In genomic region chr3:10311710-10312109, GRCh38 we compare ENCODE assay signal across 14 cellular contexts.
"Had no signal": no experiment of that assay in that cellular context is flagged by ENCODE, and none has a peak within 500 bp of the region (broad histone marks: within the 10 kb centered on the region; RNA-seq: fewer than 3 reads in every experiment).

No MANE protein-coding gene starts in this region.

- H3K4me3 Mint-ChIP-seq: activated naive CD8-positive, alpha-beta T cell treated with anti-CD3 and anti-CD28 coated beads for 36 hours; central memory CD8-positive, alpha-beta T cell had no signal

- H3K27me3 Mint-ChIP-seq: activated naive CD8-positive, alpha-beta T cell treated with anti-CD3 and anti-CD28 coated beads for 36 hours; central memory CD8-positive, alpha-beta T cell had no signal

- DNase-seq: activated CD4-positive, alpha-beta T cell treated with anti-CD3 and anti-CD28 coated beads for 4 hours; activated naive CD8-positive, alpha-beta T cell treated with anti-CD3 and anti-CD28 coated beads for 36 hours; anterior cingulate cortex; effector CD8-positive, alpha-beta T cell; foreskin fibroblast; glutamatergic neuron; hypothalamus; kidney; left ventricle myocardium inferior; sigmoid colon; stimulated activated CD4-positive, alpha-beta T cell treated with anti-CD3 and anti-CD28 coated beads, Interleukin-2, amount 100 ng/mL, for 24 hours; substantia nigra; T-helper 2 cell had no signal

- H3K9me3 Mint-ChIP-seq: activated naive CD8-positive, alpha-beta T cell treated with anti-CD3 and anti-CD28 coated beads for 36 hours; central memory CD8-positive, alpha-beta T cell had no signal
